8 cellular contexts compared by ENCODE assay signal in genomic region chr2:130376433-130377293, GRCh38. TPM values are rescaled to one million over a fixed set of nuclear protein-coding genes. Genes with fewer than 3 reads are reported as not detected.
DNase-seq lines count a peak whose midpoint lies in the region; ATAC-seq, FAIRE-seq and TF ChIP-seq lines count a peak whose summit lies in the region.

No MANE protein-coding gene starts in this region.

- no peaks in the 10 kb centered on the region for H3K9me3 Mint-ChIP-seq in type B pancreatic cell

- FAIRE-seq in kidney (lab: Jason Lieb, UNC) = no peak

- no peaks in the 10 kb centered on the region for H3K27me3 Mint-ChIP-seq in type B pancreatic cell

- no peak overlapping the region for H3K27ac Mint-ChIP-seq in type B pancreatic cell

- peaks cover 10% of the 10 kb centered on the region for H3K36me3 Mint-ChIP-seq in type B pancreatic cell

- TF ChIP-seq CTCF in LNCaP clone FGC (IDR thresholded peaks at IDR 0.05; ENCODE audit: control insufficient read depth, extremely low read depth, insufficient read depth) = 0 out of 2 replicates have a peak, but pooled peaks have one; percentile 5
- no peak for TF ChIP-seq CTCF in kidney (IDR thresholded peaks at IDR 0.05; ENCODE audit: borderline replicate concordance, extremely low read depth, insufficient read depth)
- no peak for TF ChIP-seq CTCF in esophagus muscularis mucosa (IDR thresholded peaks at IDR 0.05)
- TF ChIP-seq CTCF in type B pancreatic cell (conservative IDR thresholded peaks at IDR 0.05) = no peak

- intact Hi-C loops in kidney (cut with DNase I) = no loop called here
- intact Hi-C loops in esophagus muscularis mucosa (cut with DNase I) = no loop called here

- H3K4me1 ChIP-seq in kidney (ENCODE audit: control insufficient read depth in 1 of 2, insufficient read depth in 1 of 2, low read depth in 1 of 2, low read length in 2 of 2) (peaks cover 0 to 12% of the 10 kb centered on the region in 2 donors), esophagus muscularis mucosa (peaks cover 22 to 40% (median 32%) of the 10 kb centered on the region in 4 donors)

- peak; percentile 64 for ATAC-seq in GM18511 (IDR thresholded peaks at IDR 0.05; ENCODE audit: unreplicated experiment)
- ATAC-seq in GM21786 (IDR thresholded peaks at IDR 0.05; ENCODE audit: unreplicated experiment) = peak; percentile 57

- H3K36me3 ChIP-seq in kidney (ENCODE audit: control insufficient read depth in 1 of 2, insufficient read depth in 2 of 2, low read length in 2 of 2) (no peaks in the 10 kb centered on the region), esophagus muscularis mucosa (peaks cover 0 to 36% (median 11%) of the 10 kb centered on the region in 4 donors)

- H3K27ac ChIP-seq in kidney (ENCODE audit: low read depth in 2 of 2, low read length in 2 of 2) (no peak overlapping the region), esophagus muscularis mucosa (replicated peaks in 1 of 4) (no peak overlapping the region)

- no peak overlapping the region for H3K9ac ChIP-seq in kidney (ENCODE audit: low read length in 2 of 2)

- peaks cover 8% of the 10 kb centered on the region for H3K4me1 Mint-ChIP-seq in type B pancreatic cell (ENCODE audit: unreplicated experiment)

- no peak overlapping the region for H3K4me3 Mint-ChIP-seq in type B pancreatic cell

- H3K9me3 ChIP-seq in kidney (ENCODE audit: control insufficient read depth in 1 of 2, low read length in 2 of 2) (no peaks in the 10 kb centered on the region), esophagus muscularis mucosa (no peaks in the 10 kb centered on the region)

- 70% methylated on average over 10 of the region's 11 CpGs for WGBS in esophagus muscularis mucosa

- no peaks in the 10 kb centered on the region for H3K27me3 ChIP-seq in esophagus muscularis mucosa

- no peak for TF ChIP-seq POLR2A in esophagus muscularis mucosa (IDR thresholded peaks at IDR 0.05; ENCODE audit: low read depth)

- H3K4me3 ChIP-seq in LNCaP clone FGC (ENCODE audit: low read depth, low read length) (no peak overlapping the region), kidney (ENCODE audit: low read length in 2 of 2) (no peak overlapping the region), esophagus muscularis mucosa (no peak overlapping the region)

- DNase-seq in LNCaP clone FGC (ENCODE audit: low read depth) (no peak), kidney (peak; percentile 17), NCI-H1417 (lab: John Stamatoyannopoulos, UW) (no peak), esophagus muscularis mucosa (ENCODE audit: extremely low spot score) (no peak), type B pancreatic cell (ENCODE audit: extremely low spot score, unreplicated experiment) (no peak), NCI-H146 treated with DMSO at 0.1 percent for 48 hours (lab: John Stamatoyannopoulos, UW; ENCODE audit: unreplicated experiment) (no peak)

- TF ChIP-seq EP300 in esophagus muscularis mucosa (IDR thresholded peaks at IDR 0.05) = no peak

RNA-seq across cellular contexts. Expression of gene PTPN18, which starts 20.8 kb away (rescaled TPM):
- 89.2 TPM for total RNA-seq in kidney
- polyA plus RNA-seq in kidney (ENCODE audit: insufficient read depth, low read depth, low replicate concordance) = 34.8 TPM
- 10 to 100 TPM; 36.6 to 60.2 (median 50.3) TPM for total RNA-seq in esophagus muscularis mucosa
- 35.8 and 37.5 TPM in 2 replicates for total RNA-seq in type B pancreatic cell (ENCODE audit: low replicate concordance)

RNA-seq across cellular contexts. Expression of gene IMP4, which starts 34.0 kb away (rescaled TPM):
- total RNA-seq in kidney = 60.1 TPM
- 59.7 TPM for polyA plus RNA-seq in kidney (ENCODE audit: insufficient read depth, low read depth, low replicate concordance)
- total RNA-seq in esophagus muscularis mucosa = 100 to 1,000 TPM in 3 of 4 donors, 10 to 100 TPM in 1; 94.7 to 139 (median 114) TPM
- 53.6 and 67.0 TPM in 2 replicates for total RNA-seq in type B pancreatic cell (ENCODE audit: low replicate concordance)
